In the genomic region with DNA sequence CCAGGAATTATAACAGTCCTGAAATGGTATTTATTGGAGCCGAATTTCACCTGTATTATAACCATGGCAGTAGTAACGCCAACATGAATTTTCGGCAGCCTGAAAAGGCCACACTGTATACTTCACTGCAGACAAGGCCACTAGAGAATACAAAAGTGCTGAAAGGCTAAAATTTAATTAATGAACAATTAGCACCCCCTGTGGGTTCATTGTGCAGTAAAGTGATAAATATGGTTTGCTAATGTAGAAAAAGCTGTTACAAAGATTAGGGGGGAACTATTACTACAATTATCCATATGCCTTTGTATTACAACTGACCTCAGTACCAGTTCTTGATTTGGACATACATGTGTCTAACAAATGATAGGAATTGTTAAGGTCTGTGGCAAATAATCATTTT, we compare ENCODE assay signal across 18 cellular contexts.
"Had no signal": no experiment of that assay in that cellular context is flagged by ENCODE, and none has a peak within 500 bp of the region (broad histone marks: within the 10 kb centered on the region; RNA-seq: fewer than 3 reads in every experiment).

No MANE protein-coding gene starts in this region.

- H3K36me3 ChIP-seq: ascending aorta, lower lobe of right lung, pancreas, right lobe of liver, thoracic aorta had no signal

- H3K4me3 ChIP-seq: ascending aorta, lower lobe of right lung, pancreas, right lobe of liver, thoracic aorta had no signal

- H3K4me1 ChIP-seq: pancreas, right lobe of liver had no signal

- H3K9me3 ChIP-seq: ascending aorta, lower lobe of right lung, pancreas, right lobe of liver, thoracic aorta had no signal

- FAIRE-seq: islet of Langerhans, pancreas, small intestine had no signal

- H3K27me3 ChIP-seq: ascending aorta, right lobe of liver had no signal

- DNase-seq: activated CD4-positive, alpha-beta T cell treated with anti-CD3 and anti-CD28 coated beads, Interleukin-2, amount 50 U/mL, for 4 hours; activated gamma-delta T cell; cerebellar nuclear complex; dermis blood vessel endothelial cell; effector memory CD4-positive, alpha-beta T cell; foreskin fibroblast; hippocampal formation; left colon; lower lobe of right lung; natural killer cell; pancreas; right lobe of liver; stimulated activated CD4-positive, alpha-beta T cell treated with anti-CD3 and anti-CD28 coated beads, Interleukin-4, amount 100 ng/mL, for 24 hours; T1000 had no signal

- H3K27ac ChIP-seq: lower lobe of right lung, pancreas, right lobe of liver had no signal
